Comparison of ENCODE assay signal across 1 cellular context in the genomic region with DNA sequence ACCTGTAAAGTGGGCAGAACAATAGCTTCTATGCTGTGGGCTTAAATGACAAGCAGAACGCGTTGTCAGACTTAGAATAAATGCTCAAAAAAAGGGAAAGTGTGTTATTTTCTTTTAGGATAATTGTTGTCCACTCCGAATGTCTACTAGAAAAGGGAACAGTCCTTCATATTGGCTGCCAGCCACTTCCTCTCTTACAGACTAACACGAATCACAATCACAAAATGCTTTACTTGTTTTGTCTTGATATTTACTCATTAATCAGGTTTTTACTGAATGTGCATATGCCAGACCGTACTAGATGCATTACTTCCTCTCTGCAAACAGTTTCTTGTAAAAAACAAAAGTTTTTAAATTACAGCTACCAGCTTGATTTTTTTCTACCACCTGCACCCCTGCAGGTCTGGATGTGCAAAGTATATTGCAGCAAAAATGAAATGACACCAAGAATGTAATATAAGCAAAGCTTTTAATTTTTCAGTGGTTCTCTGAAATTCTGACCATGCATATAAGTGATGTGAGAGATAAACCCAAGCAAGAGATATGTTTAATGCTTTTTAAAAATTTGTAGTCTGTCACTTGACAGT.
TF ChIP-seq lines count a peak whose summit lies in the region.

No MANE protein-coding gene starts in this region.

TF ChIP-seq in GM12878, 131 proteins besides CTCF, POLR2A, EP300 and RAD21:
- TF ChIP-seq SPI1 (IDR thresholded peaks at IDR 0.05; ENCODE audit: borderline replicate concordance, insufficient read depth, low read depth, low read length) (peak; percentile 53; the same call in 1 of the 2 replicates), ZZZ3 (IDR thresholded peaks at IDR 0.05; ENCODE audit: control insufficient read depth, insufficient read length, low read depth) (no peak)
TF ChIP-seq in GM12878: peak in this region for 1.
